ENCODE assay signal across 1 cellular context in genomic region chr1:228100822-228101613, GRCh38.
TF ChIP-seq lines count a peak whose summit lies in the region.

No MANE protein-coding gene starts in this region.

TF ChIP-seq in GM23338, 12 proteins besides CTCF, POLR2A, EP300 and RAD21:
- TF ChIP-seq ZNF114 (CRISPR knock-in tag; IDR thresholded peaks at IDR 0.05): no peak
- no peak for TF ChIP-seq POLR2AphosphoS5 (IDR thresholded peaks at IDR 0.05; ENCODE audit: low read depth)
- TF ChIP-seq REST (IDR thresholded peaks at IDR 0.05; ENCODE audit: unreplicated experiment): no peak
- TF ChIP-seq JUNB (IDR thresholded peaks at IDR 0.05; ENCODE audit: unreplicated experiment): no peak
- no peak for TF ChIP-seq NANOG (IDR thresholded peaks at IDR 0.05; ENCODE audit: borderline replicate concordance)
- no peak for TF ChIP-seq STAT1 (IDR thresholded peaks at IDR 0.05; ENCODE audit: unreplicated experiment)
- TF ChIP-seq EZH2phosphoT487 (IDR thresholded peaks at IDR 0.05; ENCODE audit: unreplicated experiment): no peak
TF ChIP-seq in GM23338: peak in this region for 0.
